Comparison of ENCODE assay signal across 29 cellular contexts in the genomic region with DNA sequence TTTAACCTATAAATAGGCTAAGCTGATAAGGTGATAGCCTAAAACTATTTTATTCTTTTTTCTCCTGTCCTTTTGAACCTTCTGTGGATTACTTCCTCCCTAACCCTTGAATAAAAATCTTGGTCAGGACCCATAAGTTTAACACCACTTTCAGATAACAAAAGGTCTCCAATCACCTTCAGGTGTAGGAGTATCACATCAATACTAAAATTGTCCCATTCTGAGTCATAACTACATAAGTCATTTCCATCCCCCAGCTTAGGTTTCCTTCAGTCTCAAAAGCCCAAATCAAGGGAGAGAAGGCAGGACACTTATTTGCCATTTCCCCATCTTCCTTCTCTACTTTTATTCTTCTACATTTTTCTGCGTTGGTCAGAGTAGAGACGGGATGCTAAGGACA. TPM values are rescaled to one million over a fixed set of nuclear protein-coding genes. Genes with fewer than 3 reads are reported as not detected.
DNase-seq lines count a peak whose midpoint lies in the region; ATAC-seq and TF ChIP-seq lines count a peak whose summit lies in the region.
"Had no signal": no experiment of that assay in that cellular context is flagged by ENCODE, and none has a peak within 500 bp of the region (broad histone marks: within the 10 kb centered on the region; RNA-seq: fewer than 3 reads in every experiment).

No MANE protein-coding gene starts in this region.

- H3K9ac ChIP-seq in HCT116 (ENCODE audit: low read length) (no peak overlapping the region), mesenchymal stem cell (ENCODE audit: low read length) (no peak overlapping the region)

- RAD21 ChIA-PET in HCT116 (lab: Charles Lee; ENCODE audit: low non-redundant PET in 1 of 2, low total read pairs in 2 of 2, uncharacterized antibody in 2 of 2, unreplicated experiment in 2 of 2): no interaction called here

- H3K36me3 ChIP-seq in HCT116 (ENCODE audit: control insufficient read depth in 1 of 2, insufficient read depth in 2 of 2, low read length in 2 of 2): no peaks in the 10 kb centered on the region
- peaks cover 0 to 16% of the 10 kb centered on the region in 2 experiments for H3K36me3 ChIP-seq in mesenchymal stem cell (ENCODE audit: control insufficient read depth in 1 of 2, insufficient read depth in 2 of 2, low read depth in 1 of 2, low read length in 2 of 2)
- H3K36me3 ChIP-seq: uterus had no signal

- no peak overlapping the region for H2BK5ac ChIP-seq in mesenchymal stem cell (ENCODE audit: low read depth, low read length, poor library complexity, severe bottlenecking)

- no peak overlapping the region for H2BK12ac ChIP-seq in mesenchymal stem cell (ENCODE audit: low read length in 2 of 2)

- H3K14ac ChIP-seq in mesenchymal stem cell (ENCODE audit: low read length in 2 of 2): no peak overlapping the region

- no peak overlapping the region for H4K8ac ChIP-seq in mesenchymal stem cell (ENCODE audit: low read length)

- H3K27me3 Mint-ChIP-seq in activated naive CD8-positive, alpha-beta T cell treated with anti-CD3 and anti-CD28 coated beads, Interleukin-2, amount 50 U/mL, for 24 hours: peaks cover 17% of the 10 kb centered on the region
- peaks cover 42% of the 10 kb centered on the region for H3K27me3 Mint-ChIP-seq in activated naive CD8-positive, alpha-beta T cell treated with anti-CD3 and anti-CD28 coated beads for 36 hours
- H3K27me3 Mint-ChIP-seq in stimulated activated naive CD8-positive, alpha-beta T cell treated with anti-CD3 and anti-CD28 coated beads, Interleukin-15, amount 100 ng/mL, for 72 hours: peaks cover 32% of the 10 kb centered on the region
- H3K27me3 Mint-ChIP-seq: dendritic cell treated with granulocyte-macrophage colony-stimulating factor and Interleukin-4, amounts not matched to agents 40 ng/mL and 50 ng/mL, for 4 days had no signal

- peaks cover 4% of the 10 kb centered on the region for H3K9me3 Mint-ChIP-seq in activated naive CD8-positive, alpha-beta T cell treated with anti-CD3 and anti-CD28 coated beads, Interleukin-2, amount 50 U/mL, for 24 hours
- H3K9me3 Mint-ChIP-seq in activated naive CD8-positive, alpha-beta T cell treated with anti-CD3 and anti-CD28 coated beads for 36 hours: peaks cover 2% of the 10 kb centered on the region
- H3K9me3 Mint-ChIP-seq in stimulated activated naive CD8-positive, alpha-beta T cell treated with anti-CD3 and anti-CD28 coated beads, Interleukin-15, amount 100 ng/mL, for 72 hours: no peaks in the 10 kb centered on the region
- H3K9me3 Mint-ChIP-seq: activated CD4-positive, alpha-beta T cell treated with anti-CD3 and anti-CD28 coated beads, Interleukin-2, amount 10 ng/mL, durations not matched to agents 7 days and 5 days; activated T-helper 2 cell treated with anti-CD3 and anti-CD28 coated beads, Interferon-gamma antibody, Interleukin-2, Interleukin-4, amounts not matched to agents 10 μg/mL and 5 μg/mL and 100 μg/mL, durations not matched to agents 14 hours and 24 hours and 36 hours; CD8-positive, alpha-beta T cell; dendritic cell treated with granulocyte-macrophage colony-stimulating factor and Interleukin-4, amounts not matched to agents 40 ng/mL and 50 ng/mL, for 4 days had no signal

- no peak overlapping the region for H3K4me3 Mint-ChIP-seq in activated naive CD8-positive, alpha-beta T cell treated with anti-CD3 and anti-CD28 coated beads, Interleukin-2, amount 50 U/mL, for 24 hours
- H3K4me3 Mint-ChIP-seq in activated naive CD8-positive, alpha-beta T cell treated with anti-CD3 and anti-CD28 coated beads for 36 hours: no peak overlapping the region
- no peak overlapping the region for H3K4me3 Mint-ChIP-seq in stimulated activated naive CD8-positive, alpha-beta T cell treated with anti-CD3 and anti-CD28 coated beads, Interleukin-15, amount 100 ng/mL, for 72 hours
- H3K4me3 Mint-ChIP-seq: activated CD4-positive, alpha-beta T cell treated with anti-CD3 and anti-CD28 coated beads, Interleukin-2, amount 10 ng/mL, durations not matched to agents 7 days and 5 days; CD8-positive, alpha-beta T cell; dendritic cell treated with granulocyte-macrophage colony-stimulating factor and Interleukin-4, amounts not matched to agents 40 ng/mL and 50 ng/mL, for 4 days; natural killer cell treated with Interleukin-12 subunit alpha and Interleukin-12 subunit beta and Interleukin-15 and Interleukin-18, amount 100 ng/mL, for 72 hours had no signal

- TF ChIP-seq RAD21 in HCT116 (IDR thresholded peaks at IDR 0.05; ENCODE audit: low read depth): no peak

- no TSS peak for BruUV-seq in HCT116 (replicated peaks; lab: Mats Ljungman, UMichigan)

- no peak for TF ChIP-seq CTCF in HCT116 (IDR thresholded peaks at IDR 0.05 in 2 of 3, conservative IDR thresholded peaks at IDR 0.05 in 1 of 3; ENCODE audit: borderline replicate concordance in 1 of 3, insufficient read depth in 1 of 3, low read depth in 2 of 3, low read length in 2 of 3)

- H2BK120ac ChIP-seq in mesenchymal stem cell (ENCODE audit: low read depth, low read length): no peak overlapping the region

- H2AK5ac ChIP-seq in mesenchymal stem cell (ENCODE audit: low read length, severe bottlenecking): no peak overlapping the region

- no peaks in the 10 kb centered on the region for H4K20me1 ChIP-seq in HCT116 (ENCODE audit: insufficient read depth)

- H3K9me2 ChIP-seq in HCT116 (ENCODE audit: insufficient read depth): no peaks in the 10 kb centered on the region

- no peak overlapping the region for H3K27ac ChIP-seq in HCT116 (ENCODE audit: low read depth, low read length)
- H3K27ac ChIP-seq in mesenchymal stem cell (ENCODE audit: low read length, poor library complexity, severe bottlenecking): no peak overlapping the region
- H3K27ac ChIP-seq: ascending aorta, HL-60, skin epidermis, testis, uterus had no signal

- no peak for DNase-seq in activated naive CD8-positive, alpha-beta T cell treated with anti-CD3 and anti-CD28 coated beads, Interleukin-2, amount 50 U/mL, for 24 hours
- DNase-seq in activated naive CD8-positive, alpha-beta T cell treated with anti-CD3 and anti-CD28 coated beads for 36 hours: no peak
- DNase-seq in HCT116 (ENCODE audit: low read depth, low spot score): no peak
- DNase-seq in stimulated activated naive CD8-positive, alpha-beta T cell treated with anti-CD3 and anti-CD28 coated beads, Interleukin-15, amount 100 ng/mL, for 72 hours: no peak
- no peak for DNase-seq in mesenchymal stem cell
- no peak for DNase-seq in activated CD8-positive, alpha-beta memory T cell treated with anti-CD3 and anti-CD28 coated beads for 24 hours
- DNase-seq: activated CD4-positive, alpha-beta T cell treated with anti-CD3 and anti-CD28 coated beads, Interleukin-2, amount 10 ng/mL, durations not matched to agents 7 days and 5 days; AML-193; CD8-positive, alpha-beta T cell; DMS 273 treated with DMSO at 0.1 percent for 48 hours; H7; NCI-H1694; NCI-H345; stimulated activated CD4-positive, alpha-beta T cell treated with anti-CD3 and anti-CD28 coated beads, Interleukin-2, amount 100 ng/mL, for 24 hours; testis; uterus had no signal

- H3K18ac ChIP-seq in mesenchymal stem cell (ENCODE audit: low read depth in 1 of 2, low read length in 2 of 2): no peak overlapping the region

- no peak overlapping the region for H3K27ac Mint-ChIP-seq in activated naive CD8-positive, alpha-beta T cell treated with anti-CD3 and anti-CD28 coated beads, Interleukin-2, amount 50 U/mL, for 24 hours
- H3K27ac Mint-ChIP-seq in activated naive CD8-positive, alpha-beta T cell treated with anti-CD3 and anti-CD28 coated beads for 36 hours: no peak overlapping the region
- no peak overlapping the region for H3K27ac Mint-ChIP-seq in stimulated activated naive CD8-positive, alpha-beta T cell treated with anti-CD3 and anti-CD28 coated beads, Interleukin-15, amount 100 ng/mL, for 72 hours
- H3K27ac Mint-ChIP-seq: activated CD4-positive, alpha-beta T cell treated with anti-CD3 and anti-CD28 coated beads, Interleukin-2, amount 10 ng/mL, durations not matched to agents 7 days and 5 days; activated naive CD4-positive, alpha-beta T cell treated with anti-CD3 and anti-CD28 coated beads, Interleukin-2, amount 50 U/mL, for 72 hours; activated T-helper 2 cell treated with anti-CD3 and anti-CD28 coated beads, Interferon-gamma antibody, Interleukin-2, Interleukin-4, amounts not matched to agents 10 μg/mL and 5 μg/mL and 100 μg/mL, durations not matched to agents 14 hours and 24 hours and 36 hours; CD8-positive, alpha-beta T cell; dendritic cell treated with granulocyte-macrophage colony-stimulating factor and Interleukin-4, amounts not matched to agents 40 ng/mL and 50 ng/mL, for 4 days; natural killer cell treated with Interleukin-12 subunit alpha and Interleukin-12 subunit beta and Interleukin-15 and Interleukin-18, amount 100 ng/mL, for 72 hours had no signal

- WGBS in mesenchymal stem cell: 100% methylated on average over 2 of the region's 2 CpGs

- no peak for TF ChIP-seq POLR2A in HCT116 (IDR thresholded peaks at IDR 0.05; ENCODE audit: borderline replicate concordance, extremely low read depth, insufficient read depth, insufficient read length)

- H2AFZ ChIP-seq in HCT116 (ENCODE audit: low read depth, low read length, poor library complexity, severe bottlenecking): no peak overlapping the region
- no peak overlapping the region for H2AFZ ChIP-seq in mesenchymal stem cell (ENCODE audit: low read depth, low read length)

- POLR2A ChIA-PET in HCT116 (lab: Charles Lee): no interaction called here

- peaks cover 1% of the 10 kb centered on the region for H3K36me3 Mint-ChIP-seq in activated naive CD8-positive, alpha-beta T cell treated with anti-CD3 and anti-CD28 coated beads, Interleukin-2, amount 50 U/mL, for 24 hours (ENCODE audit: low read depth)
- H3K36me3 Mint-ChIP-seq in activated naive CD8-positive, alpha-beta T cell treated with anti-CD3 and anti-CD28 coated beads for 36 hours: peaks cover 1% of the 10 kb centered on the region
- H3K36me3 Mint-ChIP-seq: CD8-positive, alpha-beta T cell; natural killer cell treated with Interleukin-12 subunit alpha and Interleukin-12 subunit beta and Interleukin-15 and Interleukin-18, amount 100 ng/mL, for 72 hours had no signal

- H3K9me3 ChIP-seq in HCT116 (ENCODE audit: control insufficient read depth in 1 of 2, insufficient read depth in 1 of 2, low read depth in 1 of 2, low read length in 2 of 2): no peaks in the 10 kb centered on the region
- H3K9me3 ChIP-seq in mesenchymal stem cell (ENCODE audit: control insufficient read depth, low read length): no peaks in the 10 kb centered on the region
- H3K9me3 ChIP-seq: ascending aorta, testis, uterus had no signal

- CTCF ChIA-PET in HCT116 (lab: Charles Lee): no interaction called here

- peaks cover 20% of the 10 kb centered on the region for H3K4me1 Mint-ChIP-seq in activated naive CD8-positive, alpha-beta T cell treated with anti-CD3 and anti-CD28 coated beads, Interleukin-2, amount 50 U/mL, for 24 hours
- peaks cover 6% of the 10 kb centered on the region for H3K4me1 Mint-ChIP-seq in activated naive CD8-positive, alpha-beta T cell treated with anti-CD3 and anti-CD28 coated beads for 36 hours
- H3K4me1 Mint-ChIP-seq in stimulated activated naive CD8-positive, alpha-beta T cell treated with anti-CD3 and anti-CD28 coated beads, Interleukin-15, amount 100 ng/mL, for 72 hours: peaks cover 9% of the 10 kb centered on the region
- H3K4me1 Mint-ChIP-seq: activated CD4-positive, alpha-beta T cell treated with anti-CD3 and anti-CD28 coated beads, Interleukin-2, amount 10 ng/mL, durations not matched to agents 7 days and 5 days had no signal

- H3K4me1 ChIP-seq in HCT116 (ENCODE audit: control insufficient read depth in 1 of 2, insufficient read depth in 2 of 2, low read length in 2 of 2) (peaks cover 17 to 23% of the 10 kb centered on the region in 2 experiments; a peak in 3 of 4 replicates), mesenchymal stem cell (ENCODE audit: control insufficient read depth, insufficient read depth, low read depth, low read length) (no peaks in the 10 kb centered on the region)
- H3K4me1 ChIP-seq: ascending aorta, testis, uterus had no signal

- no peak overlapping the region for H3K4ac ChIP-seq in mesenchymal stem cell (ENCODE audit: low read depth in 1 of 2, low read length in 2 of 2)

- H3K4me3 ChIP-seq in HCT116 (replicated peaks in 1 of 2; ENCODE audit: low read depth in 1 of 2, low read length in 2 of 2) (no peak overlapping the region), mesenchymal stem cell (ENCODE audit: insufficient read depth in 1 of 2, low read depth in 1 of 2, low read length in 2 of 2) (no peak overlapping the region)
- H3K4me3 ChIP-seq: ascending aorta, skin epidermis, testis, uterus had no signal

- no peaks in the 10 kb centered on the region for H3K79me2 ChIP-seq in HCT116 (ENCODE audit: insufficient read depth, low read length)

- H2BK15ac ChIP-seq in mesenchymal stem cell (ENCODE audit: low read depth, poor library complexity, severe bottlenecking): no peak overlapping the region

- H3K79me1 ChIP-seq in mesenchymal stem cell (replicated peaks; ENCODE audit: low read length, poor library complexity, severe bottlenecking): no peaks in the 10 kb centered on the region

- H3K4me2 ChIP-seq in HCT116 (ENCODE audit: low read length) (peak overlapping the region; percentile 30), mesenchymal stem cell (ENCODE audit: low read length, poor library complexity, severe bottlenecking) (no peak overlapping the region)

- H3K23ac ChIP-seq in mesenchymal stem cell (ENCODE audit: low read length in 2 of 2): no peak overlapping the region

- intact Hi-C loops in HCT116 (cut with micrococcal nuclease): no loop called here

- H3K27me3 ChIP-seq in HCT116 (ENCODE audit: insufficient read depth, low read length): no peaks in the 10 kb centered on the region
- H3K27me3 ChIP-seq in mesenchymal stem cell (ENCODE audit: control insufficient read depth in 1 of 2, insufficient read depth in 1 of 2, low read length in 2 of 2): no peaks in the 10 kb centered on the region
- H3K27me3 ChIP-seq: ascending aorta, testis, uterus had no signal

- ATAC-seq in activated naive CD8-positive, alpha-beta T cell treated with anti-CD3 and anti-CD28 coated beads, Interleukin-2, amount 50 U/mL, for 24 hours: peak; percentile 72
- ATAC-seq in HCT116 (no peak), HG03520 (IDR thresholded peaks at IDR 0.05; ENCODE audit: unreplicated experiment) (peak; percentile 56), GM21825 (IDR thresholded peaks at IDR 0.05; ENCODE audit: unreplicated experiment) (no peak)
- ATAC-seq in stimulated activated naive CD8-positive, alpha-beta T cell treated with anti-CD3 and anti-CD28 coated beads, Interleukin-15, amount 100 ng/mL, for 72 hours: peak; percentile 57
- ATAC-seq: CD8-positive, alpha-beta T cell; natural killer cell treated with Interleukin-12 subunit alpha and Interleukin-12 subunit beta and Interleukin-15 and Interleukin-18, amount 100 ng/mL, for 72 hours; Right ventricle myocardium inferior had no signal

- no peak overlapping the region for H4K91ac ChIP-seq in mesenchymal stem cell (ENCODE audit: low read length)

RNA-seq across cellular contexts. Expression of gene WNT16, which starts 56.9 kb away (rescaled TPM):
- not detected for total RNA-seq in activated naive CD8-positive, alpha-beta T cell treated with anti-CD3 and anti-CD28 coated beads for 36 hours
- 152 TPM for total RNA-seq in HCT116 (2021; ENCODE audit: unreplicated experiment)
- polyA plus RNA-seq in HCT116 (2012): 89.8 and 100 TPM in 2 replicates
- 0.73 TPM for polyA plus RNA-seq in mesenchymal stem cell (2013, experiment 1 of 2)
- 0.85 TPM for polyA plus RNA-seq in mesenchymal stem cell (2013, experiment 2 of 2)
- total RNA-seq: activated CD4-positive, alpha-beta T cell treated with anti-CD3 and anti-CD28 coated beads, Interleukin-2, amount 10 ng/mL, durations not matched to agents 7 days and 5 days; activated naive CD4-positive, alpha-beta T cell treated with anti-CD3 and anti-CD28 coated beads, Interleukin-2, amount 50 U/mL, for 72 hours; activated T-helper 2 cell treated with anti-CD3 and anti-CD28 coated beads, Interferon-gamma antibody, Interleukin-2, Interleukin-4, amounts not matched to agents 10 μg/mL and 5 μg/mL and 100 μg/mL, durations not matched to agents 14 hours and 24 hours and 36 hours; ascending aorta; CD8-positive, alpha-beta T cell; H7; liver; natural killer cell treated with Interleukin-12 subunit alpha and Interleukin-12 subunit beta and Interleukin-15 and Interleukin-18, amount 100 ng/mL, for 72 hours; OCI-LY7; Right ventricle myocardium inferior; T-helper 2 cell treated with Interferon-gamma antibody and Interleukin-4, amounts not matched to agents 100 ng/mL and 5 ng/mL, for 36 hours had no signal
- polyA plus RNA-seq: liver had no signal

Comparison
In these comparisons a context has a peak if more than half of its experiments do, and no peak if none do; other contexts are left out.
1. ATAC-seq: peak in activated naive CD8-positive, alpha-beta T cell treated with anti-CD3 and anti-CD28 coated beads, Interleukin-2, amount 50 U/mL, for 24 hours (single experiment), HG03520 (single experiment) and stimulated activated naive CD8-positive, alpha-beta T cell treated with anti-CD3 and anti-CD28 coated beads, Interleukin-15, amount 100 ng/mL, for 72 hours (single experiment); none in HCT116 (single experiment) and GM21825 (single experiment).
2. RNA of gene WNT16, which starts 56.9 kb away (total RNA-seq): 152 TPM in HCT116 (single experiment); not detected in activated naive CD8-positive, alpha-beta T cell treated with anti-CD3 and anti-CD28 coated beads for 36 hours; every median in the first group is over 100 times any median in the second.